Comparison of ENCODE assay signal across 8 cellular contexts in the genomic region with DNA sequence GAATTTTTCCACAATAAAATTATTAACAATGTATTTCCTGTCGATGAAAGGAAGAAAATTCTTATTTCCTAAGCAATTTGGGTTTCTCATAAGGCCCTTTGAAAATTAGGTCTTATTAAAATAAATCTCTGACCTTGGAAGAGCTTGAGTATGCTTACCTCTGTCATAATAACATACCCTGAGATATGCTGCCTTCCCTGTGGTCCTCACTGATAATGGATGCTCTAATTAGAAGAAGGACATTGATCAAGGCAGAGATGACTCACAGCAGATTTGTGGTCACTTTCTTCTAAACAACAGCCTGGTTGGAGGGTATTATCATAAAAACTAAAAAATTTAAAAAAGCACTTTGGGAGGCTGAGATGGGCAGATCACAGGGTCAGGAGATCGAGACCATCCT.
"Had no signal": no experiment of that assay in that cellular context is flagged by ENCODE, and none has a peak within 500 bp of the region (broad histone marks: within the 10 kb centered on the region; RNA-seq: fewer than 3 reads in every experiment).

No MANE protein-coding gene starts in this region.

- H3K36me3 Mint-ChIP-seq: IgD-negative memory B cell had no signal

- H3K9ac ChIP-seq: KMS-11 had no signal

- H3K27ac Mint-ChIP-seq: IgD-negative memory B cell had no signal

- DNase-seq: IMR-90, KBM-7, KG1 had no signal

- H3K4me1 Mint-ChIP-seq: IgD-negative memory B cell had no signal

- FAIRE-seq: HepG2, HTR-8/SVneo had no signal

- H3K4me3 Mint-ChIP-seq: IgD-negative memory B cell had no signal

- H3K4me2 ChIP-seq: KMS-11 had no signal

- H3K27ac ChIP-seq: HL-60, KMS-11 had no signal

- ATAC-seq: HepG2 had no signal
